ENCODE assay signal across 9 cellular contexts in the genomic region with DNA sequence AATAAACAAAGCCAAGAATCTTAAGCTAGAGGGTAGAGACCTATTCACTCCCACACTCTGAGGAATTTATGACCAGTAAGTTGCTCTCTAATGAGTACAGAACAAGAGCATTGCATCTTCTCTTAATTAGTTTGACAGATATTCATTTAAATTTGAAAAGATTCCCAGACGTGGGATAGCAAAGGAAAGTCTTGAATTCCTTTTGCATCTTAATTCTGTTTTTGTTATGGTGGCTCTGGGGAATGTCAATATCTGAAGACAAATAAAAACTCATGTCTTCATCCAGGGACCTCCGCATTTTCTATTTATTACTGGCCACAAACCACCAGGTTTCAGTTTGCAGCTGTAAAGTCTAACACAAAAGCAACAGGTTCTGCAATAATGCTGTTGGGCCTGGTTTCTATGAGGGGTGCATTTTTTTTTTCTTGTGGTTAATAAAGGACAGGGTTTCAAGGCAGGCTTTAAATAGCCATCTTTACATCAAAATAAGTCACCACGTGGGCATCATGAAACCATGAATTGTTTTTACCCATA.
A peak's percentile ranks its signal among the peaks of the same experiment; 100 is the strongest.
DNase-seq lines count a peak whose midpoint lies in the region; ATAC-seq, FAIRE-seq and TF ChIP-seq lines count a peak whose summit lies in the region.
"Had no signal": no experiment of that assay in that cellular context is flagged by ENCODE, and none has a peak within 500 bp of the region (broad histone marks: within the 10 kb centered on the region; RNA-seq: fewer than 3 reads in every experiment).

No MANE protein-coding gene starts in this region.

- peak; percentile 47 for FAIRE-seq in GM12891 (lab: Jason Lieb, UNC)

- no peak for TF ChIP-seq POLR2A in GM12891 (IDR thresholded peaks at IDR 0.05; ENCODE audit: low read depth, low read length)

- peak; percentile 95 for ATAC-seq in GM21576 (IDR thresholded peaks at IDR 0.05; ENCODE audit: unreplicated experiment)
- peak; percentile 83 for ATAC-seq in HG03469 (IDR thresholded peaks at IDR 0.05; ENCODE audit: unreplicated experiment)
- ATAC-seq: PC-3 had no signal

- DNase-seq in GM12891 (ENCODE audit: insufficient read length, low spot score), result peak; percentile 18
- DNase-seq in iris pigment epithelial cell (ENCODE audit: low read depth), result peak; percentile 21
- DNase-seq in cerebellum (ENCODE audit: low spot score), result no peak
- DNase-seq in SKM-1 (lab: John Stamatoyannopoulos, UW; ENCODE audit: unreplicated experiment), result no peak
- DNase-seq in hepatic stellate cell (ENCODE audit: low spot score), result no peak
- no peak for DNase-seq in RWPE1 (ENCODE audit: low spot score)
- DNase-seq: PC-3 had no signal

- no peak for TF ChIP-seq CTCF in RWPE1 (conservative IDR thresholded peaks at IDR 0.05; ENCODE audit: low read depth)

- CTCF ChIA-PET in RWPE1 (lab: Yijun Ruan, JAX), result no interaction called here

- no peak overlapping the region for H3K27ac ChIP-seq in RWPE1

- POLR2A ChIA-PET in RWPE1 (lab: Yijun Ruan, JAX; ENCODE audit: low non-redundant PET), result no interaction called here

TF ChIP-seq in GM12891, 5 proteins besides CTCF, POLR2A, EP300 and RAD21:
- TF ChIP-seq SPI1 (IDR thresholded peaks at IDR 0.05; ENCODE audit: low read depth, low read length) (no peak), POU2F2 (IDR thresholded peaks at IDR 0.05; ENCODE audit: low read depth, low read length) (no peak), PAX5 (IDR thresholded peaks at IDR 0.05; ENCODE audit: insufficient read depth, low read length, severe bottlenecking) (no peak), POLR2AphosphoS5 (IDR thresholded peaks at IDR 0.05; ENCODE audit: low read depth, low read length) (no peak), TAF1 (IDR thresholded peaks at IDR 0.05; ENCODE audit: low read depth, low read length) (no peak)

Comparison
In these comparisons a context has a peak if more than half of its experiments do, and no peak if none do; other contexts are left out.
1. DNase-seq: peak in GM12891 (single experiment) and iris pigment epithelial cell (single experiment); none in cerebellum (single experiment), SKM-1 (single experiment), hepatic stellate cell (single experiment) and RWPE1 (single experiment).